29 cellular contexts compared by ENCODE assay signal in genomic region chr19:42345191-42345812, GRCh38. TPM values are rescaled to one million over a fixed set of nuclear protein-coding genes. Genes with fewer than 3 reads are reported as not detected.
DNase-seq lines count a peak whose midpoint lies in the region; ATAC-seq and TF ChIP-seq lines count a peak whose summit lies in the region.
"Had no signal": no experiment of that assay in that cellular context is flagged by ENCODE, and none has a peak within 500 bp of the region (broad histone marks: within the 10 kb centered on the region; RNA-seq: fewer than 3 reads in every experiment).

No MANE protein-coding gene starts in this region.

- H3K4me1 Mint-ChIP-seq in activated CD4-positive, alpha-beta memory T cell treated with anti-CD3 and anti-CD28 coated beads, Interleukin-2, amount 10 ng/mL, durations not matched to agents 7 days and 5 days, result no peaks in the 10 kb centered on the region
- H3K4me1 Mint-ChIP-seq: activated naive CD8-positive, alpha-beta T cell treated with anti-CD3 and anti-CD28 coated beads, Interleukin-2, amount 10 ng/mL, durations not matched to agents 7 days and 5 days; stimulated activated naive B cell treated with anti-CD40 and anti-IgM and Interleukin-4, amounts not matched to agents 10 μg/mL and 1 μg/mL and 100 μg/mL, for 72 hours had no signal

- POLR2A ChIA-PET in activated CD4-positive, alpha-beta memory T cell treated with anti-CD3 and anti-CD28 coated beads, Interleukin-2, amount 10 ng/mL, durations not matched to agents 7 days and 5 days (lab: Charles Lee), result no interaction called here

- no peaks in the 10 kb centered on the region for H4K20me1 ChIP-seq in osteoblast (ENCODE audit: insufficient read depth, low read length)

- H3K27me3 ChIP-seq in osteoblast (ENCODE audit: insufficient read depth, low read length), result no peaks in the 10 kb centered on the region
- H3K27me3 ChIP-seq: dorsolateral prefrontal cortex, foreskin keratinocyte, sigmoid colon, SJSA1 had no signal

- H3K4me3 ChIP-seq in fibroblast of mammary gland (ENCODE audit: control insufficient read depth, low read depth, low read length) (no peak overlapping the region), osteoblast (ENCODE audit: insufficient read depth, low read length) (no peak overlapping the region)
- H3K4me3 ChIP-seq: dorsolateral prefrontal cortex, sigmoid colon, SJSA1 had no signal

- no peaks in the 10 kb centered on the region for H3K9me3 Mint-ChIP-seq in activated CD4-positive, alpha-beta memory T cell treated with anti-CD3 and anti-CD28 coated beads, Interleukin-2, amount 10 ng/mL, durations not matched to agents 7 days and 5 days
- H3K9me3 Mint-ChIP-seq: activated naive CD8-positive, alpha-beta T cell treated with anti-CD3 and anti-CD28 coated beads, Interleukin-2, amount 10 ng/mL, durations not matched to agents 7 days and 5 days; HFFc6; memory B cell; stimulated activated naive B cell treated with anti-CD40 and anti-IgM and Interleukin-4, amounts not matched to agents 10 μg/mL and 1 μg/mL and 100 μg/mL, for 72 hours had no signal

- H3K4me1 ChIP-seq in osteoblast (ENCODE audit: insufficient read depth, low read length), result no peaks in the 10 kb centered on the region
- H3K4me1 ChIP-seq: foreskin keratinocyte, sigmoid colon, SJSA1 had no signal

- H3K27ac Mint-ChIP-seq in activated CD4-positive, alpha-beta memory T cell treated with anti-CD3 and anti-CD28 coated beads, Interleukin-2, amount 10 ng/mL, durations not matched to agents 7 days and 5 days, result no peak overlapping the region
- H3K27ac Mint-ChIP-seq: activated naive CD8-positive, alpha-beta T cell treated with anti-CD3 and anti-CD28 coated beads, Interleukin-2, amount 10 ng/mL, durations not matched to agents 7 days and 5 days; HFFc6; memory B cell; stimulated activated naive B cell treated with anti-CD40 and anti-IgM and Interleukin-4, amounts not matched to agents 10 μg/mL and 1 μg/mL and 100 μg/mL, for 72 hours had no signal

- H3K27me3 Mint-ChIP-seq in activated CD4-positive, alpha-beta memory T cell treated with anti-CD3 and anti-CD28 coated beads, Interleukin-2, amount 10 ng/mL, durations not matched to agents 7 days and 5 days, result no peaks in the 10 kb centered on the region
- H3K27me3 Mint-ChIP-seq: activated naive CD8-positive, alpha-beta T cell treated with anti-CD3 and anti-CD28 coated beads, Interleukin-2, amount 10 ng/mL, durations not matched to agents 7 days and 5 days; memory B cell; stimulated activated naive B cell treated with anti-CD40 and anti-IgM and Interleukin-4, amounts not matched to agents 10 μg/mL and 1 μg/mL and 100 μg/mL, for 72 hours had no signal

- CTCF ChIA-PET in activated CD4-positive, alpha-beta memory T cell treated with anti-CD3 and anti-CD28 coated beads, Interleukin-2, amount 10 ng/mL, durations not matched to agents 7 days and 5 days (lab: Charles Lee), result no interaction called here

- no peak overlapping the region for H2AFZ ChIP-seq in osteoblast (ENCODE audit: low read length)

- ATAC-seq in HG03095 (IDR thresholded peaks at IDR 0.05; ENCODE audit: unreplicated experiment), result no peak
- ATAC-seq in HG03439 (IDR thresholded peaks at IDR 0.05; ENCODE audit: unreplicated experiment), result no peak
- ATAC-seq: foreskin keratinocyte; left colon; stimulated activated naive B cell treated with anti-CD40 and anti-IgM and Interleukin-4, amounts not matched to agents 10 μg/mL and 1 μg/mL and 100 μg/mL, for 72 hours had no signal

- no peak for TF ChIP-seq CTCF in fibroblast of mammary gland (conservative IDR thresholded peaks at IDR 0.05; ENCODE audit: control insufficient read depth, insufficient read depth, low read depth, low read length)
- TF ChIP-seq CTCF in osteoblast (IDR thresholded peaks at IDR 0.05; ENCODE audit: extremely low read depth, low read depth, low read length), result no peak

- H3K4me2 ChIP-seq in osteoblast (ENCODE audit: insufficient read depth, low read length), result no peak overlapping the region

- H3K4me3 Mint-ChIP-seq in activated CD4-positive, alpha-beta memory T cell treated with anti-CD3 and anti-CD28 coated beads, Interleukin-2, amount 10 ng/mL, durations not matched to agents 7 days and 5 days, result no peak overlapping the region
- H3K4me3 Mint-ChIP-seq: activated naive CD8-positive, alpha-beta T cell treated with anti-CD3 and anti-CD28 coated beads, Interleukin-2, amount 10 ng/mL, durations not matched to agents 7 days and 5 days; HFFc6; memory B cell; stimulated activated naive B cell treated with anti-CD40 and anti-IgM and Interleukin-4, amounts not matched to agents 10 μg/mL and 1 μg/mL and 100 μg/mL, for 72 hours had no signal

- H3K9me3 ChIP-seq in osteoblast (ENCODE audit: low read depth, low read length), result no peaks in the 10 kb centered on the region
- H3K9me3 ChIP-seq: sigmoid colon, SJSA1 had no signal

- DNase-seq in GM04503 (ENCODE audit: low read depth), result peak; percentile 21
- peak; percentile 5 for DNase-seq in OCI-M1 (lab: John Stamatoyannopoulos, UW)
- peak; percentile 65 for DNase-seq in fibroblast of mammary gland (ENCODE audit: low read depth)
- peak; percentile 69 for DNase-seq in osteoblast (ENCODE audit: insufficient read length, low spot score, missing footprints)
- no peak for DNase-seq in foreskin melanocyte
- DNase-seq in activated CD4-positive, alpha-beta memory T cell treated with anti-CD3 and anti-CD28 coated beads, Interleukin-2, amount 10 ng/mL, durations not matched to agents 7 days and 5 days, result no peak
- DNase-seq: activated CD4-positive, alpha-beta T cell treated with anti-CD3 and anti-CD28 coated beads for 1 hour; activated effector memory CD4-positive, alpha-beta T cell treated with anti-CD3 and anti-CD28 coated beads, Interleukin-2, amount 50 U/mL, for 16 hours; activated naive CD8-positive, alpha-beta T cell treated with anti-CD3 and anti-CD28 coated beads, Interleukin-2, amount 10 ng/mL, durations not matched to agents 7 days and 5 days; activated T-cell treated with anti-CD3 and anti-CD28 coated beads for 4 hours; cerebellar nuclear complex; DND-41; dorsolateral prefrontal cortex; foreskin keratinocyte; HFFc6; left colon; NCI-H1417 treated with DMSO at 0.1 percent for 48 hours; NCI-H2081 treated with DMSO at 0.1 percent for 48 hours; NCI-H345; sigmoid colon; stimulated activated CD4-positive, alpha-beta T cell treated with anti-CD3 and anti-CD28 coated beads, Interleukin-15, amount 100 ng/mL, for 24 hours; stimulated activated naive B cell treated with anti-CD40 and anti-IgM and Interleukin-4, amounts not matched to agents 10 μg/mL and 1 μg/mL and 100 μg/mL, for 72 hours; T-helper 1 cell had no signal

- no peak overlapping the region for H3K27ac ChIP-seq in osteoblast (ENCODE audit: low read depth, low read length)
- H3K27ac ChIP-seq: dorsolateral prefrontal cortex, foreskin keratinocyte, sigmoid colon, SJSA1 had no signal

- no peaks in the 10 kb centered on the region for H3K79me2 ChIP-seq in osteoblast (ENCODE audit: insufficient read depth, low read length)

- peaks cover 5% of the 10 kb centered on the region for H3K36me3 ChIP-seq in osteoblast (ENCODE audit: insufficient read depth, low read length)

- no peaks in the 10 kb centered on the region for H3K36me3 Mint-ChIP-seq in activated CD4-positive, alpha-beta memory T cell treated with anti-CD3 and anti-CD28 coated beads, Interleukin-2, amount 10 ng/mL, durations not matched to agents 7 days and 5 days (ENCODE audit: low read depth)
- H3K36me3 Mint-ChIP-seq: activated naive CD8-positive, alpha-beta T cell treated with anti-CD3 and anti-CD28 coated beads, Interleukin-2, amount 10 ng/mL, durations not matched to agents 7 days and 5 days had no signal

RNA-seq across cellular contexts. Expression of gene MEGF8, which starts 19.9 kb away (rescaled TPM):
- 23.9 and 30.0 TPM in 2 replicates for total RNA-seq in osteoblast
- total RNA-seq in activated CD4-positive, alpha-beta memory T cell treated with anti-CD3 and anti-CD28 coated beads, Interleukin-2, amount 10 ng/mL, durations not matched to agents 7 days and 5 days, result 1 to 10 TPM; 4.2 to 4.7 TPM

RNA-seq across cellular contexts. Expression of gene TMEM145, which starts 32.2 kb away (rescaled TPM):
- not detected in 2 replicates for total RNA-seq in osteoblast
- total RNA-seq in activated CD4-positive, alpha-beta memory T cell treated with anti-CD3 and anti-CD28 coated beads, Interleukin-2, amount 10 ng/mL, durations not matched to agents 7 days and 5 days, result under 1 TPM in 1 of 2 experiments, not detected in 1; 0.23 TPM
- total RNA-seq: foreskin keratinocyte, SJSA1, urinary bladder had no signal

RNA-seq across cellular contexts. Expression of gene PAFAH1B3, which starts 42.9 kb away (rescaled TPM):
- 18.3 and 23.2 TPM in 2 replicates for total RNA-seq in osteoblast
- total RNA-seq in activated CD4-positive, alpha-beta memory T cell treated with anti-CD3 and anti-CD28 coated beads, Interleukin-2, amount 10 ng/mL, durations not matched to agents 7 days and 5 days, result 10 to 100 TPM; 30.6 to 32.7 TPM

RNA-seq across cellular contexts. Expression of gene PRR19, which starts 43.4 kb away (rescaled TPM):
- total RNA-seq in osteoblast, result 0.36 and 0.59 TPM in 2 replicates
- under 1 TPM; 0.45 to 0.91 TPM for total RNA-seq in activated CD4-positive, alpha-beta memory T cell treated with anti-CD3 and anti-CD28 coated beads, Interleukin-2, amount 10 ng/mL, durations not matched to agents 7 days and 5 days
- total RNA-seq: sigmoid colon, urinary bladder had no signal

RNA-seq across cellular contexts. Expression of gene CNFN, which starts 44.8 kb away (rescaled TPM):
- not detected in 2 replicates for total RNA-seq in osteoblast
- total RNA-seq in activated CD4-positive, alpha-beta memory T cell treated with anti-CD3 and anti-CD28 coated beads, Interleukin-2, amount 10 ng/mL, durations not matched to agents 7 days and 5 days, result not detected
- total RNA-seq: activated naive CD8-positive, alpha-beta T cell treated with anti-CD3 and anti-CD28 coated beads, Interleukin-2, amount 10 ng/mL, durations not matched to agents 7 days and 5 days; sigmoid colon; SJSA1; temporal lobe; urinary bladder had no signal

Comparison
In these comparisons a context has a peak if more than half of its experiments do, and no peak if none do; other contexts are left out.
1. DNase-seq: peak in GM04503 (single experiment), OCI-M1 (single experiment), fibroblast of mammary gland (single experiment) and osteoblast (single experiment); none in foreskin melanocyte (single experiment) and activated CD4-positive, alpha-beta memory T cell treated with anti-CD3 and anti-CD28 coated beads, Interleukin-2, amount 10 ng/mL, durations not matched to agents 7 days and 5 days (single experiment).